In the genomic region with DNA sequence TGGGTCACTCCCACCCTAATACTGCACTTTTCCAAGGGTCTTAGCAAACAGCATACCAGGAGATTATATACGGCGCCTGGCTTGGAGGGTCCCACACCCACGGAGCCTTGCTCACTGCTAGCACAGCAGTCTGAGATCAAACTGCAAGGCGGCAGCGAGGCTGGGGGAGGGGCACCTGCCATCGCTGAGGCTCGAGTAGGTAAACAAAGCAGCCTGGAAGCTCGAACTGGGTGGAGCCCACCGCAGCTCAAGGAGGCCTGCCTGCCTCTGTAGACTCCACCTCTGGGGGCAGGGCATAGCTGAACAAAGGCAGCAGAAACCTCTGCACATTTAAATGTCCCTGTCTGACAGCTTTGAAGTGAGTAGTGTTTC, we compare ENCODE assay signal across 9 cellular contexts. TPM values are rescaled to one million over a fixed set of nuclear protein-coding genes. Genes with fewer than 3 reads are reported as not detected.
A peak's percentile ranks its signal among the peaks of the same experiment; 100 is the strongest.
DNase-seq lines count a peak whose midpoint lies in the region; ATAC-seq and TF ChIP-seq lines count a peak whose summit lies in the region.
"Not testable (repeated sequence)": the region's sequence is repeated elsewhere in the genome, so short reads cannot be mapped to it uniquely, and the experiment has no call there.
"Had no signal": no experiment of that assay in that cellular context is flagged by ENCODE, and none has a peak within 500 bp of the region (broad histone marks: within the 10 kb centered on the region; RNA-seq: fewer than 3 reads in every experiment).

No MANE protein-coding gene starts in this region.

- not testable (repeated sequence) for H3K9me3 ChIP-seq in HEK293 (ENCODE audit: control insufficient read depth, insufficient read depth, low read depth, low read length); Panc1 (ENCODE audit: control insufficient read depth, insufficient read depth, low read depth, low read length); ectodermal cell (ENCODE audit: control insufficient read depth, low read length); iPS-18c (ENCODE audit: control insufficient read depth, insufficient read depth, low read length); upper lobe of right lung

- not testable (repeated sequence) for H3K4me3 ChIP-seq in HEK293 (ENCODE audit: low read depth, low read length); upper lobe of right lung
- H3K4me3 ChIP-seq in Panc1 (ENCODE audit: low read depth in 2 of 2, low read length in 2 of 2) (peak overlapping the region; percentile 26 to 48), ectodermal cell (ENCODE audit: insufficient read depth, low read depth, low read length) (peak overlapping the region; percentile 2), iPS-18c (ENCODE audit: insufficient read depth, low read depth, low read length) (peak overlapping the region; percentile 31; the same call in 1 of the 2 replicates)

- not testable (repeated sequence) for H3K27me3 Mint-ChIP-seq in Calu3 (ENCODE audit: unreplicated experiment); nephron progenitor cell (ENCODE audit: low read depth, poor library complexity)

- not testable (repeated sequence) for TF ChIP-seq CTCF in Calu3 (IDR thresholded peaks at IDR 0.05; ENCODE audit: unreplicated experiment); HEK293 (tag by site-specific recombination; IDR thresholded peaks at IDR 0.05); Panc1 (IDR thresholded peaks at IDR 0.05); nephron progenitor cell (IDR thresholded peaks at IDR 0.05); upper lobe of right lung (IDR thresholded peaks at IDR 0.05)

- DNase-seq in Calu3 (peak; percentile 32), NCI-H2171 treated with DMSO at 0.1 percent for 48 hours (lab: John Stamatoyannopoulos, UW) (peak; percentile 59), nephron progenitor cell (peak; percentile 48), upper lobe of right lung (peak; percentile 69)
- DNase-seq in Panc1 (ENCODE audit: low read depth, low spot score), result not testable (repeated sequence)

- BruUV-seq in Calu3 (replicated peaks; lab: Mats Ljungman, UMichigan); Panc1 (replicated peaks; lab: Mats Ljungman, UMichigan): not testable (repeated sequence)

- POLR2A ChIA-PET in HEK293 (lab: Yijun Ruan, JAX); Panc1 (lab: Charles Lee): not testable (repeated sequence)

- 23 to 31% methylated on average over 9 of the region's 9 CpGs for WGBS in ectodermal cell, 2 experiments

- H3K27ac ChIP-seq in HEK293 (ENCODE audit: extremely low read depth, low read depth, low read length); Panc1 (ENCODE audit: low read length); ectodermal cell (ENCODE audit: insufficient read depth, low read depth, low read length, poor library complexity, severe bottlenecking); upper lobe of right lung: not testable (repeated sequence)

- ATAC-seq in Panc1, upper lobe of right lung: not testable (repeated sequence)

- CTCF ChIA-PET in Calu3 (lab: Charles Lee); HEK293 (lab: Yijun Ruan, JAX); Panc1 (lab: Charles Lee): not testable (repeated sequence)

- not testable (repeated sequence) for H3K27me3 ChIP-seq in Panc1 (ENCODE audit: control insufficient read depth, insufficient read depth, low read length); ectodermal cell (ENCODE audit: control insufficient read depth, insufficient read depth, low read length, poor library complexity, severe bottlenecking); upper lobe of right lung

- H3K4me3 Mint-ChIP-seq in Calu3 (ENCODE audit: low read depth, unreplicated experiment) (peak overlapping the region; percentile 75), nephron progenitor cell (peak overlapping the region; percentile 35)

- H3K9me3 Mint-ChIP-seq in Calu3 (ENCODE audit: low read depth, unreplicated experiment), result not testable (repeated sequence)
- H3K9me3 Mint-ChIP-seq in nephron progenitor cell, result peaks cover 48% of the 10 kb centered on the region

- H3K4me1 Mint-ChIP-seq in Calu3 (ENCODE audit: low read depth, unreplicated experiment), result not testable (repeated sequence)
- peaks cover 11% of the 10 kb centered on the region for H3K4me1 Mint-ChIP-seq in nephron progenitor cell

- not testable (repeated sequence) for H3K36me3 Mint-ChIP-seq in Calu3 (ENCODE audit: insufficient read depth, unreplicated experiment); nephron progenitor cell (ENCODE audit: low read depth)

- H3K4me1 ChIP-seq in HEK293 (ENCODE audit: control insufficient read depth, insufficient read depth, low read length); Panc1 (ENCODE audit: control insufficient read depth, insufficient read depth, low read length); ectodermal cell (ENCODE audit: control insufficient read depth, insufficient read depth, low read length); upper lobe of right lung: not testable (repeated sequence)

- intact Hi-C loops in Calu3 (cut with micrococcal nuclease; ENCODE audit: unreplicated experiment); Panc1 (cut with micrococcal nuclease; ENCODE audit: unreplicated experiment); upper lobe of right lung (cut with DNase I): not testable (repeated sequence)

- not testable (repeated sequence) for H3K27ac Mint-ChIP-seq in Calu3 (ENCODE audit: unreplicated experiment); nephron progenitor cell

- not testable (repeated sequence) for H3K36me3 ChIP-seq in HEK293 (ENCODE audit: control insufficient read depth in 2 of 2, insufficient read depth in 1 of 2, low read length in 2 of 2); Panc1 (ENCODE audit: control insufficient read depth, insufficient read depth, low read length); ectodermal cell (ENCODE audit: control insufficient read depth, insufficient read depth, low read length); upper lobe of right lung

- in situ Hi-C loops in Panc1 (cut with HindIII; ENCODE audit: low pct_unique_long_range_greater_than_20kb, low sequenced_read_pairs), result not testable (repeated sequence)

TF ChIP-seq in HEK293, 187 proteins besides CTCF, POLR2A, EP300 and RAD21:
- TF ChIP-seq ZNF692 (tag by site-specific recombination; IDR thresholded peaks at IDR 0.05) (0 out of 2 replicates have a peak, but pooled peaks have one; percentile 31), ZFP69B (tag by site-specific recombination; IDR thresholded peaks at IDR 0.05) (peak; percentile 45; the same call in 1 of the 2 replicates)

RNA-seq across cellular contexts. Expression of gene CADPS2, which starts 51.7 kb away (rescaled TPM):
- 14.1 and 16.4 TPM in 2 replicates for total RNA-seq in Calu3 (2022)
- 1.6 TPM for total RNA-seq in Panc1 (2021; ENCODE audit: unreplicated experiment)
- 0.45 TPM for polyA plus RNA-seq in Panc1 (2012; ENCODE audit: insufficient read length)
- polyA plus RNA-seq in ectodermal cell (2013, experiment 1 of 4), result 7.5 TPM
- polyA plus RNA-seq in ectodermal cell (2013, experiment 2 of 4), result 8.6 TPM
- polyA plus RNA-seq in ectodermal cell (2013, experiment 3 of 4), result 6.8 TPM
- 7.6 TPM for polyA plus RNA-seq in ectodermal cell (2013, experiment 4 of 4)
- total RNA-seq in upper lobe of right lung, result 46.1 TPM
- total RNA-seq: CD4-positive, alpha-beta memory T cell had no signal
- polyA plus RNA-seq: CD4-positive, alpha-beta memory T cell had no signal
